In genomic region chr15:67089218-67090193, GRCh38 we compare ENCODE assay signal across 10 cellular contexts. TPM values are rescaled to one million over a fixed set of nuclear protein-coding genes. Genes with fewer than 3 reads are reported as not detected.
DNase-seq lines count a peak whose midpoint lies in the region; ATAC-seq, FAIRE-seq and TF ChIP-seq lines count a peak whose summit lies in the region.
"Had no signal": no experiment of that assay in that cellular context is flagged by ENCODE, and none has a peak within 500 bp of the region (broad histone marks: within the 10 kb centered on the region; RNA-seq: fewer than 3 reads in every experiment).

No MANE protein-coding gene starts in this region.

- dilution Hi-C loops in endothelial cell of umbilical vein (cut with MboI; ENCODE audit: extremely low pct_ligation_motif_present, low sequenced_read_pairs), result no loop called here

- peak; percentile 84 for DNase-seq in ELR (ENCODE audit: low read depth)
- peak; percentile 79 for DNase-seq in RPMI7951 (ENCODE audit: low read depth)
- peak; percentile 90 for DNase-seq in endothelial cell of umbilical vein (ENCODE audit: low read depth, low spot score)
- peak; percentile 89 for DNase-seq in renal cortical epithelial cell (ENCODE audit: low read depth)
- no peak for DNase-seq in WERI-Rb-1
- no peak for DNase-seq in 8988T
- DNase-seq: activated CD4-positive, alpha-beta T cell treated with anti-CD3 and anti-CD28 coated beads, Interleukin-2, amount 50 U/mL, for 1 hour had no signal

- peak; percentile 91 for FAIRE-seq in endothelial cell of umbilical vein (lab: Jason Lieb, UNC)
- FAIRE-seq: colon had no signal

- H3K27ac ChIP-seq in endothelial cell of umbilical vein (ENCODE audit: insufficient read depth, low read depth, low read length) (peak overlapping the region; percentile 99), WERI-Rb-1 (no peak overlapping the region)

- H3K36me3 ChIP-seq in endothelial cell of umbilical vein (ENCODE audit: control insufficient read depth in 2 of 2, extremely low read depth in 1 of 2, insufficient read depth in 2 of 2, low read length in 2 of 2), result peaks cover 0 to 10% of the 10 kb centered on the region in 2 experiments
- no peaks in the 10 kb centered on the region for H3K36me3 ChIP-seq in WERI-Rb-1

- CTCF ChIA-PET in endothelial cell of umbilical vein (lab: Charles Lee), result interaction anchor here (1.4 kb wide), 1 partner anchor 16 kb away, joined by 6 read pairs; no protein-coding TSS in a partner anchor

- H3K4me1 ChIP-seq in endothelial cell of umbilical vein (ENCODE audit: control insufficient read depth, extremely low read depth, insufficient read depth, low read length), result peaks cover 76% of the 10 kb centered on the region

- no peak overlapping the region for H2AFZ ChIP-seq in endothelial cell of umbilical vein (ENCODE audit: low read depth, low read length)

- intact Hi-C loops in endothelial cell of umbilical vein (cut with micrococcal nuclease), result no loop called here

- no peaks in the 10 kb centered on the region for H3K9me1 ChIP-seq in endothelial cell of umbilical vein (replicated peaks; ENCODE audit: control insufficient read depth, extremely low read depth, insufficient read depth, low read length)

- peaks cover 4% of the 10 kb centered on the region for H4K20me1 ChIP-seq in endothelial cell of umbilical vein (replicated peaks; ENCODE audit: control insufficient read depth, extremely low read depth, insufficient read depth, low read length)

- peak overlapping the region; percentile 66 for H3K9ac ChIP-seq in endothelial cell of umbilical vein (replicated peaks; ENCODE audit: extremely low read depth, insufficient read depth, low read length)

- H3K4me3 ChIP-seq in endothelial cell of umbilical vein (replicated peaks in 1 of 3; ENCODE audit: insufficient read depth in 1 of 3, low read depth in 1 of 3, low read length in 3 of 3), result no peak overlapping the region
- no peak overlapping the region for H3K4me3 ChIP-seq in WERI-Rb-1 (ENCODE audit: low read depth, low read length)

- no peak for TF ChIP-seq POLR2A in endothelial cell of umbilical vein (IDR thresholded peaks at IDR 0.05; ENCODE audit: low read depth, low read length)

- TF ChIP-seq CTCF in endothelial cell of umbilical vein (IDR thresholded peaks at IDR 0.05; ENCODE audit: extremely low read depth in 1 of 2, insufficient read depth in 1 of 2, low read depth in 1 of 2, low read length in 2 of 2) (no peak), WERI-Rb-1 (IDR thresholded peaks at IDR 0.05; ENCODE audit: low read depth, low read length) (no peak)

- H3K9me3 ChIP-seq in endothelial cell of umbilical vein (replicated peaks; ENCODE audit: control insufficient read depth, insufficient read depth, low read length) (no peaks in the 10 kb centered on the region), WERI-Rb-1 (ENCODE audit: severe bottlenecking) (no peaks in the 10 kb centered on the region)

- ATAC-seq in GM19328 (IDR thresholded peaks at IDR 0.05; ENCODE audit: unreplicated experiment), result no peak
- ATAC-seq in GM18870 (IDR thresholded peaks at IDR 0.05; ENCODE audit: unreplicated experiment), result no peak

- H3K4me2 ChIP-seq in endothelial cell of umbilical vein (ENCODE audit: insufficient read depth, low read length), result no peak overlapping the region

- no TSS peak for BruUV-seq in endothelial cell of umbilical vein (replicated peaks; lab: Mats Ljungman, UMichigan)

- POLR2A ChIA-PET in endothelial cell of umbilical vein (lab: Charles Lee), result no interaction called here

- H3K27me3 ChIP-seq in endothelial cell of umbilical vein (ENCODE audit: control insufficient read depth in 2 of 2, insufficient read depth in 2 of 2, low read length in 2 of 2), result no peaks in the 10 kb centered on the region
- H3K27me3 ChIP-seq in WERI-Rb-1 (ENCODE audit: insufficient read depth, low read depth, severe bottlenecking), result no peaks in the 10 kb centered on the region

- H3K79me2 ChIP-seq in endothelial cell of umbilical vein (ENCODE audit: control insufficient read depth, insufficient read depth, low read length), result peaks cover 95% of the 10 kb centered on the region

TF ChIP-seq in endothelial cell of umbilical vein, 7 proteins besides CTCF, POLR2A, EP300 and RAD21:
- TF ChIP-seq JUN (IDR thresholded peaks at IDR 0.05; ENCODE audit: borderline replicate concordance, insufficient read depth, insufficient read length, low read depth) (peak; percentile 87), EZH2 (IDR thresholded peaks at IDR 0.05; ENCODE audit: borderline replicate concordance, low read depth, low read length, severe bottlenecking) (no peak), MYC (IDR thresholded peaks at IDR 0.05; ENCODE audit: low read depth, low read length) (no peak), FOS (IDR thresholded peaks at IDR 0.05; ENCODE audit: borderline replicate concordance, insufficient read depth, low read length) (peak; percentile 83), GATA2 (IDR thresholded peaks at IDR 0.05; ENCODE audit: insufficient read depth, insufficient read length, low read depth, low read length) (no peak), MAX (IDR thresholded peaks at IDR 0.05; ENCODE audit: insufficient read depth, insufficient read length) (no peak), POLR2AphosphoS5 (IDR thresholded peaks at IDR 0.05; ENCODE audit: insufficient read depth, low read depth, low read length) (peak; percentile 57)

RNA-seq across cellular contexts. Expression of gene SMAD3, which starts 24.1 kb away (rescaled TPM):
- 17.7 and 19.7 TPM in 2 replicates for total RNA-seq in RPMI7951 (2014; rRNA removed; shearing (Covaris generic))
- total RNA-seq in endothelial cell of umbilical vein (71.7 and 88.2 TPM in 2 replicates), renal cortical epithelial cell (28.8 and 31.4 TPM in 2 replicates)
- polyA plus RNA-seq in endothelial cell of umbilical vein, result 53.4 and 56.4 TPM in 2 replicates
- polyA plus RNA-seq in endothelial cell of umbilical vein (2011; cell fraction: cytosol; rRNA removed), result 47.7 and 47.9 TPM in 2 replicates
- 114 and 122 TPM in 2 replicates for polyA plus RNA-seq in endothelial cell of umbilical vein (2011; cell fraction: nucleus; rRNA removed)
- 87.3 and 91.3 TPM in 2 replicates for polyA plus RNA-seq in endothelial cell of umbilical vein (2012)
- 53.1 and 59.9 TPM in 2 replicates for polyA minus RNA-seq in endothelial cell of umbilical vein
- 13.7 TPM for polyA minus RNA-seq in endothelial cell of umbilical vein (2011; cell fraction: cytosol; rRNA and poly(A)+ RNA removed)
- 73.9 and 75.1 TPM in 2 replicates for polyA minus RNA-seq in endothelial cell of umbilical vein (2011; cell fraction: nucleus; rRNA and poly(A)+ RNA removed)

Comparison
In these comparisons a context has a peak if more than half of its experiments do, and no peak if none do; other contexts are left out.
1. DNase-seq: peak in ELR (single experiment), RPMI7951 (single experiment), endothelial cell of umbilical vein (single experiment) and renal cortical epithelial cell (single experiment); none in WERI-Rb-1 (single experiment) and 8988T (single experiment).